Comparison of ENCODE assay signal across 8 cellular contexts in genomic region chr9:107284636-107285035, GRCh38. TPM values are rescaled to one million over a fixed set of nuclear protein-coding genes. Genes with fewer than 3 reads are reported as not detected.
A peak's percentile ranks its signal among the peaks of the same experiment; 100 is the strongest.
DNase-seq lines count a peak whose midpoint lies in the region; TF ChIP-seq lines count a peak whose summit lies in the region.

No MANE protein-coding gene starts in this region.

- no peaks in the 10 kb centered on the region for H3K27me3 Mint-ChIP-seq in CD4-positive, alpha-beta memory T cell
- H3K27me3 Mint-ChIP-seq in neural progenitor cell (ENCODE audit: insufficient read depth, low read depth), result peaks cover 3% of the 10 kb centered on the region

- H3K27ac Mint-ChIP-seq in CD4-positive, alpha-beta memory T cell, result peak overlapping the region; percentile 92 to 98 (median 95)
- H3K27ac Mint-ChIP-seq in neural progenitor cell, result peak overlapping the region; percentile 96

- peaks cover 0 to 10% of the 10 kb centered on the region in 2 donors for H3K36me3 Mint-ChIP-seq in CD4-positive, alpha-beta memory T cell
- H3K36me3 Mint-ChIP-seq in neural progenitor cell, result peaks cover 16% of the 10 kb centered on the region

- H3K9me3 ChIP-seq in CD4-positive, alpha-beta memory T cell (ENCODE audit: control insufficient read depth in 1 of 2, low read length in 2 of 2), result no peaks in the 10 kb centered on the region
- no peaks in the 10 kb centered on the region for H3K9me3 ChIP-seq in duodenal mucosa (ENCODE audit: control insufficient read depth in 1 of 2, low read length in 2 of 2)
- no peaks in the 10 kb centered on the region for H3K9me3 ChIP-seq in neural progenitor cell (ENCODE audit: low read depth)

- H3K4me1 Mint-ChIP-seq in CD4-positive, alpha-beta memory T cell, result peaks cover 36 to 72% (median 49%) of the 10 kb centered on the region in 4 donors
- peaks cover 25% of the 10 kb centered on the region for H3K4me1 Mint-ChIP-seq in neural progenitor cell

- peaks cover 70% of the 10 kb centered on the region for H3K79me2 ChIP-seq in neural progenitor cell (ENCODE audit: low read depth)

- POLR2A ChIA-PET in CD4-positive, alpha-beta memory T cell (lab: Charles Lee; ENCODE audit: partially characterized antibody), result interaction anchor here (2.0 kb wide), 1 partner anchor 13 kb away, joined by 11 read pairs; no protein-coding TSS in a partner anchor

- H3K9ac ChIP-seq in duodenal mucosa (ENCODE audit: low read depth in 1 of 2, low read length in 2 of 2) (peak overlapping the region; percentile 82 to 93), neural progenitor cell (peak overlapping the region; percentile 82)

- H3K4me3 ChIP-seq in CD4-positive, alpha-beta memory T cell (ENCODE audit: low read length in 2 of 2), result peak overlapping the region; percentile 66 to 85
- peak overlapping the region; percentile 86 to 96 for H3K4me3 ChIP-seq in duodenal mucosa (ENCODE audit: low read depth in 1 of 2, low read length in 2 of 2)
- peak overlapping the region; percentile 84 for H3K4me3 ChIP-seq in neural progenitor cell

- intact Hi-C loops in CD4-positive, alpha-beta memory T cell (cut with micrococcal nuclease), result loop anchor here (1.0 to 5.0 kb wide), 5 partner anchors 38 to 1833 kb away; partner anchors contain the start of genes CTNNAL1, TMEM245 and TMEM38B

- H3K4me2 ChIP-seq in neural progenitor cell, result peak overlapping the region; percentile 80

- no peak for TF ChIP-seq CTCF in neural progenitor cell (IDR thresholded peaks at IDR 0.05)
- no peak for TF ChIP-seq CTCF in GM10266 (IDR thresholded peaks at IDR 0.05; ENCODE audit: control insufficient read depth, insufficient read depth, low read depth, missing control alignments)

- CTCF ChIA-PET in CD4-positive, alpha-beta memory T cell (lab: Charles Lee; ENCODE audit: partially characterized antibody), result interaction anchor here (2.7 kb wide), 1 partner anchor 57 kb away, joined by 10 read pairs; no protein-coding TSS in a partner anchor

- H3F3A ChIP-seq in neural progenitor cell (ENCODE audit: low read depth), result peaks cover 18% of the 10 kb centered on the region

- no peaks in the 10 kb centered on the region for H3K27me3 ChIP-seq in CD4-positive, alpha-beta memory T cell (ENCODE audit: insufficient read depth, low read length)
- no peaks in the 10 kb centered on the region for H3K27me3 ChIP-seq in duodenal mucosa (ENCODE audit: control insufficient read depth in 1 of 2, insufficient read depth in 2 of 2, low read length in 2 of 2)
- no peaks in the 10 kb centered on the region for H3K27me3 ChIP-seq in neural progenitor cell

- H3K4me1 ChIP-seq in CD4-positive, alpha-beta memory T cell (ENCODE audit: insufficient read depth, low read length), result peaks cover 59% of the 10 kb centered on the region
- H3K4me1 ChIP-seq in duodenal mucosa (ENCODE audit: control insufficient read depth in 1 of 2, insufficient read depth in 2 of 2, low read length in 2 of 2), result peaks cover 19 to 33% of the 10 kb centered on the region in 2 donors
- H3K4me1 ChIP-seq in neural progenitor cell, result peaks cover 10% of the 10 kb centered on the region

- no peak overlapping the region for H2AFZ ChIP-seq in neural progenitor cell (replicated peaks)

- H3K4me3 Mint-ChIP-seq in CD4-positive, alpha-beta memory T cell, result peak overlapping the region; percentile 93 to 99 (median 96)
- H3K4me3 Mint-ChIP-seq in neural progenitor cell, result peak overlapping the region; percentile 98

- H3K27ac ChIP-seq in CD4-positive, alpha-beta memory T cell (ENCODE audit: low read depth, low read length), result peak overlapping the region; percentile 91
- H3K27ac ChIP-seq in duodenal mucosa (ENCODE audit: low read depth, low read length) (peak overlapping the region; percentile 96), neural progenitor cell (peak overlapping the region; percentile 98)

- H3K36me3 ChIP-seq in CD4-positive, alpha-beta memory T cell (ENCODE audit: insufficient read depth, low read length), result no peaks in the 10 kb centered on the region
- H3K36me3 ChIP-seq in duodenal mucosa (ENCODE audit: control insufficient read depth in 1 of 2, insufficient read depth in 2 of 2, low read length in 2 of 2), result no peaks in the 10 kb centered on the region
- H3K36me3 ChIP-seq in neural progenitor cell, result no peaks in the 10 kb centered on the region

- no peaks in the 10 kb centered on the region for H3K9me3 Mint-ChIP-seq in CD4-positive, alpha-beta memory T cell
- H3K9me3 Mint-ChIP-seq in neural progenitor cell, result peaks cover 8% of the 10 kb centered on the region

- H4K20me1 ChIP-seq in neural progenitor cell (ENCODE audit: low read depth), result peaks cover 56% of the 10 kb centered on the region

- no peak for DNase-seq in CD4-positive, alpha-beta memory T cell
- DNase-seq in NAMALWA (ENCODE audit: low spot score) (peak; percentile 38), neural progenitor cell (ENCODE audit: low spot score) (no peak), H4 (ENCODE audit: low spot score) (no peak), NCI-H345 (lab: John Stamatoyannopoulos, UW) (no peak), GM10266 (ENCODE audit: extremely low spot score) (no peak), KG1 (lab: John Stamatoyannopoulos, UW) (no peak)

RNA-seq across cellular contexts. Expression of gene RAD23B, which starts 1.6 kb away (rescaled TPM):
- total RNA-seq in CD4-positive, alpha-beta memory T cell, result 10 to 100 TPM; 49.5 to 54.2 TPM
- 10 to 100 TPM in 1 of 2 donors, 1 to 10 TPM in 1; 8.1 to 12.0 TPM for polyA plus RNA-seq in CD4-positive, alpha-beta memory T cell
- total RNA-seq in neural progenitor cell (ENCODE audit: low replicate concordance), result 149 and 178 TPM in 2 replicates
- total RNA-seq in H4 (2014; rRNA removed; shearing (Covaris generic)), result 106 and 108 TPM in 2 replicates
